8 cellular contexts compared by ENCODE assay signal in genomic region chr3:187738400-187739124, GRCh38. TPM values are rescaled to one million over a fixed set of nuclear protein-coding genes. Genes with fewer than 3 reads are reported as not detected.
DNase-seq lines count a peak whose midpoint lies in the region; TF ChIP-seq lines count a peak whose summit lies in the region.

No MANE protein-coding gene starts in this region.

- H3K4me1 ChIP-seq in HEK293 (ENCODE audit: control insufficient read depth, insufficient read depth, low read length) = no peaks in the 10 kb centered on the region
- peaks cover 11% of the 10 kb centered on the region for H3K4me1 ChIP-seq in cardiac muscle cell (ENCODE audit: low read depth)
- H3K4me1 ChIP-seq in osteoblast (ENCODE audit: insufficient read depth, low read length) = peaks cover 56% of the 10 kb centered on the region
- H3K4me1 ChIP-seq in vagina = peaks cover 44% of the 10 kb centered on the region

- peak overlapping the region; percentile 97 for H3K9ac ChIP-seq in SK-N-MC (ENCODE audit: insufficient read length)

- peaks cover 0 to 1% of the 10 kb centered on the region in 2 experiments; a peak in 1 of 3 replicates for H3K36me3 ChIP-seq in HEK293 (ENCODE audit: control insufficient read depth in 2 of 2, insufficient read depth in 1 of 2, low read length in 2 of 2)
- peaks cover 59% of the 10 kb centered on the region for H3K36me3 ChIP-seq in SK-N-MC (ENCODE audit: insufficient read depth, low read length)
- H3K36me3 ChIP-seq in cardiac muscle cell = no peaks in the 10 kb centered on the region
- H3K36me3 ChIP-seq in osteoblast (ENCODE audit: insufficient read depth, low read length) = peaks cover 11% of the 10 kb centered on the region
- peaks cover 0 to 12% of the 10 kb centered on the region in 2 donors for H3K36me3 ChIP-seq in vagina

- CTCF ChIA-PET in HEK293 (lab: Yijun Ruan, JAX) = interaction anchor here (0.6 to 5.7 kb wide), 25 partner anchors 8 to 1407 kb away, joined by 3 to 205 read pairs (median 3); no protein-coding TSS in a partner anchor

- H3K9me3 ChIP-seq in HEK293 (ENCODE audit: control insufficient read depth, insufficient read depth, low read depth, low read length) (no peaks in the 10 kb centered on the region), SK-N-MC (ENCODE audit: low read depth, low read length) (no peaks in the 10 kb centered on the region), cardiac muscle cell (ENCODE audit: low read depth) (no peaks in the 10 kb centered on the region), osteoblast (ENCODE audit: low read depth, low read length) (no peaks in the 10 kb centered on the region), vagina (no peaks in the 10 kb centered on the region)

- peak overlapping the region; percentile 89 for H2AFZ ChIP-seq in osteoblast (ENCODE audit: low read length)

- no peak for TF ChIP-seq POLR2A in vagina (IDR thresholded peaks at IDR 0.05)

- H4K20me1 ChIP-seq in osteoblast (ENCODE audit: insufficient read depth, low read length) = peaks cover 28% of the 10 kb centered on the region

- H3K4me3 ChIP-seq in HEK293 (ENCODE audit: low read depth, low read length) (peak overlapping the region; percentile 37), SK-N-MC (peak overlapping the region; percentile 87), cardiac muscle cell (peak overlapping the region; percentile 37), osteoblast (ENCODE audit: insufficient read depth, low read length) (peak overlapping the region; percentile 93), vagina (peak overlapping the region; percentile 52 to 77)

- POLR2A ChIA-PET in HEK293 (lab: Yijun Ruan, JAX) = interaction anchor here (1.4 to 1.5 kb wide), 3 partner anchors 12 to 1216 kb away, joined by 3 to 4 read pairs (median 3); no protein-coding TSS in a partner anchor

- DNase-seq in EL = peak; percentile 94
- DNase-seq in MV-4-11 (lab: John Stamatoyannopoulos, UW) = peak; percentile 79
- DNase-seq in SK-N-MC (ENCODE audit: low read depth, low spot score) = no peak
- peak; percentile 91 for DNase-seq in amniotic epithelial cell (ENCODE audit: low read depth)
- peak; percentile 94 to 96 for DNase-seq in cardiac muscle cell (ENCODE audit: low read depth in 1 of 2, low spot score in 1 of 2)
- peak; percentile 96 for DNase-seq in osteoblast (ENCODE audit: insufficient read length, low spot score, missing footprints)
- peak in 1 of 2 donors; percentile 97 for DNase-seq in vagina (ENCODE audit: extremely low spot score in 2 of 2)

- peaks cover 86% of the 10 kb centered on the region for H3K79me2 ChIP-seq in osteoblast (ENCODE audit: insufficient read depth, low read length)

- H3K27me3 ChIP-seq in cardiac muscle cell (no peaks in the 10 kb centered on the region), osteoblast (ENCODE audit: insufficient read depth, low read length) (no peaks in the 10 kb centered on the region), vagina (no peaks in the 10 kb centered on the region)

- H3K27ac ChIP-seq in HEK293 (ENCODE audit: extremely low read depth, low read depth, low read length) = peak overlapping the region; percentile 60; the same call in 1 of the 2 replicates
- peak overlapping the region; percentile 60; the same call in 1 of the 2 replicates for H3K27ac ChIP-seq in SK-N-MC
- H3K27ac ChIP-seq in cardiac muscle cell = peak overlapping the region; percentile 52
- H3K27ac ChIP-seq in osteoblast (ENCODE audit: low read depth, low read length) = peak overlapping the region; percentile 100
- H3K27ac ChIP-seq in vagina = peak overlapping the region; percentile 99

- H3K4me2 ChIP-seq in osteoblast (ENCODE audit: insufficient read depth, low read length) = peak overlapping the region; percentile 100

- TF ChIP-seq CTCF in HEK293 (tag by site-specific recombination; IDR thresholded peaks at IDR 0.05) (peak; percentile 53; the same call in 1 of the 2 replicates), cardiac muscle cell (IDR thresholded peaks at IDR 0.05; ENCODE audit: low read depth, low read length) (peak; percentile 81), osteoblast (IDR thresholded peaks at IDR 0.05; ENCODE audit: extremely low read depth, low read depth, low read length) (peak; percentile 88), vagina (IDR thresholded peaks at IDR 0.05) (peak; percentile 33 to 68 (median 58))

- intact Hi-C loops in vagina (cut with DNase I) = loop anchor here (2.0 to 10.0 kb wide), 2 partner anchors 1212 to 1406 kb away; no protein-coding TSS in a partner anchor

TF ChIP-seq in HEK293, 187 proteins besides CTCF, POLR2A, EP300 and RAD21 (continues in another document):
- TF ChIP-seq ZNF654 (tag by site-specific recombination; IDR thresholded peaks at IDR 0.05; ENCODE audit: low read depth) = peak; percentile 83
- TF ChIP-seq ZNF423 (tag by site-specific recombination; IDR thresholded peaks at IDR 0.05) = 0 out of 2 replicates have a peak, but pooled peaks have one; percentile 45
- 0 out of 2 replicates have a peak, but pooled peaks have one; percentile 14 for TF ChIP-seq BCL11A (tag by site-specific recombination; IDR thresholded peaks at IDR 0.05; ENCODE audit: low read depth)
- TF ChIP-seq ZSCAN18 (tag by site-specific recombination; IDR thresholded peaks at IDR 0.05) = no peak
- peak; percentile 80 for TF ChIP-seq IKZF3 (tag by site-specific recombination; IDR thresholded peaks at IDR 0.05)
- no peak for TF ChIP-seq ZNF132 (tag by site-specific recombination; IDR thresholded peaks at IDR 0.05; ENCODE audit: borderline replicate concordance)
- TF ChIP-seq ZBTB7A (tag by site-specific recombination; IDR thresholded peaks at IDR 0.05; ENCODE audit: low read depth) = 0 out of 2 replicates have a peak, but pooled peaks have one; percentile 12
- TF ChIP-seq ZBTB48 (tag by site-specific recombination; IDR thresholded peaks at IDR 0.05) = peak; percentile 10; the same call in 1 of the 2 replicates
- no peak for TF ChIP-seq ZNF488 (tag by site-specific recombination; IDR thresholded peaks at IDR 0.05)
- peak; percentile 49 for TF ChIP-seq ZBTB26 (tag by site-specific recombination; optimal IDR thresholded peaks at IDR 0.05)
- TF ChIP-seq PRDM1 (tag by site-specific recombination; IDR thresholded peaks at IDR 0.05) = peak; percentile 25; the same call in 1 of the 2 replicates
- TF ChIP-seq ZNF394 (tag by site-specific recombination; IDR thresholded peaks at IDR 0.05; ENCODE audit: borderline replicate concordance) = no peak
- no peak for TF ChIP-seq ZNF223 (tag by site-specific recombination; IDR thresholded peaks at IDR 0.05)
- peak; percentile 9 for TF ChIP-seq ZNF335 (tag by site-specific recombination; conservative IDR thresholded peaks at IDR 0.05)
- TF ChIP-seq ZNF174 (tag by site-specific recombination; IDR thresholded peaks at IDR 0.05) = no peak
- TF ChIP-seq ZIC2 (tag by site-specific recombination; IDR thresholded peaks at IDR 0.05) = peak; percentile 33; the same call in 1 of the 2 replicates
- TF ChIP-seq ZNF701 (tag by site-specific recombination; IDR thresholded peaks at IDR 0.05) = no peak
- 0 out of 2 replicates have a peak, but pooled peaks have one; percentile 30 for TF ChIP-seq YY1 (tag by site-specific recombination; IDR thresholded peaks at IDR 0.05)
- peak; percentile 22; the same call in 1 of the 2 replicates for TF ChIP-seq ZNF76 (tag by site-specific recombination; IDR thresholded peaks at IDR 0.05; ENCODE audit: borderline replicate concordance, low read depth)
- TF ChIP-seq ZNF529 (tag by site-specific recombination; IDR thresholded peaks at IDR 0.05; ENCODE audit: insufficient replicate concordance) = no peak
- TF ChIP-seq ZNF530 (tag by site-specific recombination; IDR thresholded peaks at IDR 0.05; ENCODE audit: low read depth) = no peak

RNA-seq across cellular contexts. Expression of gene BCL6, which starts 6.7 kb away (rescaled TPM):
- total RNA-seq in cardiac muscle cell (5.7 and 12.7 TPM in 2 replicates), osteoblast (35.4 and 40.2 TPM in 2 replicates), vagina (133 TPM)
- 3.6 and 4.9 TPM in 2 replicates for polyA plus RNA-seq in cardiac muscle cell

RNA-seq across cellular contexts. Expression of gene RTP2, which starts 36.2 kb away (rescaled TPM):
- total RNA-seq in cardiac muscle cell = not detected in 2 replicates
- not detected in 2 replicates for polyA plus RNA-seq in cardiac muscle cell
- not detected in 2 replicates for total RNA-seq in osteoblast
- not detected for total RNA-seq in vagina

Comparison
In these comparisons a context has a peak if more than half of its experiments do, and no peak if none do; other contexts are left out.
1. H3K4me3 ChIP-seq: peak in every context shown above with its lines; median percentile 93 in osteoblast; 87 in SK-N-MC; 64 in vagina; 37 in HEK293; 37 in cardiac muscle cell.